In genomic region chr1:107501081-107501605, GRCh38 we compare ENCODE assay signal across 30 cellular contexts.
"Had no signal": no experiment of that assay in that cellular context is flagged by ENCODE, and none has a peak within 500 bp of the region (broad histone marks: within the 10 kb centered on the region; RNA-seq: fewer than 3 reads in every experiment).

No MANE protein-coding gene starts in this region.

- H3K27ac Mint-ChIP-seq: activated CD4-positive, alpha-beta T cell treated with anti-CD3 and anti-CD28 coated beads, Interleukin-2, amount 10 ng/mL, durations not matched to agents 24 days and 14 days; activated CD8-positive, alpha-beta memory T cell treated with anti-CD3 and anti-CD28 coated beads, Interleukin-2, amount 10 ng/mL, durations not matched to agents 7 days and 5 days; activated naive CD4-positive, alpha-beta T cell treated with anti-CD3 and anti-CD28 coated beads, Interleukin-2, amount 50 U/mL, for 24 hours; activated T-cell treated with anti-CD3 and anti-CD28 coated beads, Interleukin-2, amount 50 U/mL, for 24 hours; activated T-helper 1 cell treated with anti-CD3 and anti-CD28 coated beads, Interleukin-12 subunit alpha, Interleukin-12 subunit beta, Interleukin-2, Interleukin-4 antibody, amounts not matched to agents 30 ng/mL and 10 ng/mL and 1 ng/mL, durations not matched to agents 14 hours and 24 hours and 36 hours; T-cell had no signal

- ATAC-seq: activated CD8-positive, alpha-beta memory T cell treated with anti-CD3 and anti-CD28 coated beads, Interleukin-2, amount 10 ng/mL, durations not matched to agents 7 days and 5 days; Panc1; Right ventricle myocardium inferior; T-cell had no signal

- H3K4me3 Mint-ChIP-seq: activated CD4-positive, alpha-beta T cell treated with anti-CD3 and anti-CD28 coated beads, Interleukin-2, amount 10 ng/mL, durations not matched to agents 24 days and 14 days; activated CD8-positive, alpha-beta memory T cell treated with anti-CD3 and anti-CD28 coated beads, Interleukin-2, amount 10 ng/mL, durations not matched to agents 7 days and 5 days; activated naive CD4-positive, alpha-beta T cell treated with anti-CD3 and anti-CD28 coated beads, Interleukin-2, amount 50 U/mL, for 24 hours; activated T-cell treated with anti-CD3 and anti-CD28 coated beads, Interleukin-2, amount 50 U/mL, for 24 hours; activated T-helper 1 cell treated with anti-CD3 and anti-CD28 coated beads, Interleukin-12 subunit alpha, Interleukin-12 subunit beta, Interleukin-2, Interleukin-4 antibody, amounts not matched to agents 30 ng/mL and 10 ng/mL and 1 ng/mL, durations not matched to agents 14 hours and 24 hours and 36 hours; T-cell had no signal

- H3K4me1 ChIP-seq: breast epithelium had no signal

- H3K4me1 Mint-ChIP-seq: activated CD4-positive, alpha-beta T cell treated with anti-CD3 and anti-CD28 coated beads, Interleukin-2, amount 10 ng/mL, durations not matched to agents 24 days and 14 days; activated CD8-positive, alpha-beta memory T cell treated with anti-CD3 and anti-CD28 coated beads, Interleukin-2, amount 10 ng/mL, durations not matched to agents 7 days and 5 days; activated naive CD4-positive, alpha-beta T cell treated with anti-CD3 and anti-CD28 coated beads, Interleukin-2, amount 50 U/mL, for 24 hours had no signal

- H3K4me3 ChIP-seq: breast epithelium, MG63, SK-N-MC had no signal

- H3K27ac ChIP-seq: breast epithelium, SK-N-MC, VCaP had no signal

- DNase-seq: activated CD4-positive, alpha-beta T cell treated with anti-CD3 and anti-CD28 coated beads, Interleukin-2, amount 10 ng/mL, durations not matched to agents 24 days and 14 days; activated CD4-positive, alpha-beta T cell treated with anti-CD3 and anti-CD28 coated beads, Interleukin-2, amount 50 U/mL, for 48 hours; activated CD4-positive, CD25-positive, alpha-beta regulatory T cell treated with anti-CD3 and anti-CD28 coated beads, Interleukin-2, amount 50 U/mL, for 72 hours; activated CD8-positive, alpha-beta memory T cell treated with anti-CD3 and anti-CD28 coated beads, Interleukin-2, amount 10 ng/mL, durations not matched to agents 7 days and 5 days; activated effector memory CD4-positive, alpha-beta T cell treated with Interleukin-2 at 50 U/mL for 16 hours; activated naive CD4-positive, alpha-beta T cell; activated T-cell treated with anti-CD3 and anti-CD28 coated beads, Interleukin-2, amount 50 U/mL, for 24 hours; aorta; central memory CD4-positive, alpha-beta T cell; MG63; MV-4-11; NCI-H1092 treated with DMSO at 0.1 percent for 48 hours; NCI-H1417 treated with DMSO at 0.1 percent for 48 hours; NCI-H1694; NCI-H2029; NCI-H345; NCI-H510A treated with DMSO at 0.1 percent for 48 hours; OCI-M1; RPMI8226; T-cell; T-helper 2 cell; T1000 had no signal

- H3K9me3 Mint-ChIP-seq: activated CD4-positive, alpha-beta T cell treated with anti-CD3 and anti-CD28 coated beads, Interleukin-2, amount 10 ng/mL, durations not matched to agents 24 days and 14 days; activated naive CD4-positive, alpha-beta T cell treated with anti-CD3 and anti-CD28 coated beads, Interleukin-2, amount 50 U/mL, for 24 hours; activated T-cell treated with anti-CD3 and anti-CD28 coated beads, Interleukin-2, amount 50 U/mL, for 24 hours; activated T-helper 1 cell treated with anti-CD3 and anti-CD28 coated beads, Interleukin-12 subunit alpha, Interleukin-12 subunit beta, Interleukin-2, Interleukin-4 antibody, amounts not matched to agents 30 ng/mL and 10 ng/mL and 1 ng/mL, durations not matched to agents 14 hours and 24 hours and 36 hours; T-cell had no signal

- FAIRE-seq: TTC549 had no signal

- H3K9me3 ChIP-seq: breast epithelium, MG63 had no signal

- H3K27me3 ChIP-seq: breast epithelium, MG63 had no signal

- H3K27me3 Mint-ChIP-seq: T-cell had no signal

- H3K36me3 ChIP-seq: breast epithelium, MG63 had no signal

- H3K36me3 Mint-ChIP-seq: activated CD8-positive, alpha-beta memory T cell treated with anti-CD3 and anti-CD28 coated beads, Interleukin-2, amount 10 ng/mL, durations not matched to agents 7 days and 5 days; activated naive CD4-positive, alpha-beta T cell treated with anti-CD3 and anti-CD28 coated beads, Interleukin-2, amount 50 U/mL, for 24 hours; T-cell had no signal
